Comparison of ENCODE assay signal across 32 cellular contexts in the genomic region with DNA sequence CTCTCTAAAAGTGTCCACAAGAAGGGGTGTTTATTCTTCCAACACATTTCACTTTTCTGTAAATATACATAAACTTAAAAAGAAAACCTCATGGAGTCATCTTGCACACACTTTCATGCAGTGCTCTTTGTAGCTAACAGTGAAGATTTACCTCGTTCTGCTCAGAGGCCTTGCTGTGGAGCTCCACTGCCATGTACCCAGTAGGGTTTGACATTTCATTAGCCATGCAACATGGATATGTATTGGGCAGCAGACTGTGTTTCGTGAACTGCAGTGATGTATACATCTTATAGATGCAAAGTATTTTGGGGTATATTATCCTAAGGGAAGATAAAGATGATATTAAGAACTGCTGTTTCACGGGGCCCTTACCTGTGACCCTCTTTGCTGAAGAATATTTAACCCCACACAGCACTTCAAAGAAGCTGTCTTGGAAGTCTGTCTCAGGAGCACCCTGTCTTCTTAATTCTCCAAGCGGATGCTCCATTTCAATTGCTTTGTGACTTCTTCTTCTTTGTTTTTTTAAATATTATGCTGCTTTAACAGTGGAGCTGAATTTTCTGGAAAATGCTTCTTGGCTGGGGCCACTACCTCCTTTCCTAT. TPM values are rescaled to one million over a fixed set of nuclear protein-coding genes. Genes with fewer than 3 reads are reported as not detected.
DNase-seq lines count a peak whose midpoint lies in the region; ATAC-seq, FAIRE-seq and TF ChIP-seq lines count a peak whose summit lies in the region.
"Had no signal": no experiment of that assay in that cellular context is flagged by ENCODE, and none has a peak within 500 bp of the region (broad histone marks: within the 10 kb centered on the region; RNA-seq: fewer than 3 reads in every experiment).

No MANE protein-coding gene starts in this region.

- peak overlapping the region; percentile 12; the same call in 1 of the 2 replicates for H3K27ac ChIP-seq in KMS-11
- no peak overlapping the region for H3K27ac ChIP-seq in GM12878 (ENCODE audit: control insufficient read depth, insufficient read depth)
- H3K27ac ChIP-seq in A673 (ENCODE audit: low read depth, low read length, poor library complexity, severe bottlenecking): no peak overlapping the region
- H3K27ac ChIP-seq in RWPE1: no peak overlapping the region
- H3K27ac ChIP-seq: body of pancreas, dorsolateral prefrontal cortex, esophagus squamous epithelium, foreskin keratinocyte, GM23248 had no signal

- H4K20me1 ChIP-seq in KMS-11 (ENCODE audit: insufficient read depth) (peaks cover 20% of the 10 kb centered on the region; the same call in 1 of the 2 replicates), GM12878 (ENCODE audit: control insufficient read depth, insufficient read depth) (peaks cover 15% of the 10 kb centered on the region)

- H2AFZ ChIP-seq in KMS-11 (ENCODE audit: low read depth) (no peak overlapping the region), GM12878 (ENCODE audit: control insufficient read depth, low read depth, low read length) (no peak overlapping the region)
- H2AFZ ChIP-seq: GM23248 had no signal

- SMC1A ChIA-PET in GM12878 (lab: Charles Lee; ENCODE audit: uncharacterized antibody, unreplicated experiment): interaction anchor here (0.7 to 2.3 kb wide), 9 partner anchors 10 to 219 kb away, joined by 3 to 7 read pairs (median 3); no protein-coding TSS in a partner anchor

- H3K4me3 ChIP-seq in KMS-11 (IDR thresholded peaks at IDR 0.05; ENCODE audit: insufficient read depth, low read depth, low read length) (no peak overlapping the region), GM12878 (no peak overlapping the region), A673 (ENCODE audit: low read depth, low read length, poor library complexity, severe bottlenecking) (no peak overlapping the region)
- H3K4me3 ChIP-seq: body of pancreas, dorsolateral prefrontal cortex, esophagus squamous epithelium, GM23248, heart right ventricle, right atrium auricular region, thyroid gland had no signal

- peaks cover 42% of the 10 kb centered on the region for H3K4me1 Mint-ChIP-seq in activated CD8-positive, alpha-beta memory T cell treated with anti-CD3 and anti-CD28 coated beads, Interleukin-2, amount 10 ng/mL, durations not matched to agents 7 days and 5 days

- in situ Hi-C loops in GM12878 (cut with MboI): no loop called here

- H3K27ac Mint-ChIP-seq in activated CD8-positive, alpha-beta memory T cell treated with anti-CD3 and anti-CD28 coated beads, Interleukin-2, amount 10 ng/mL, durations not matched to agents 7 days and 5 days: no peak overlapping the region

- H3K79me2 ChIP-seq in KMS-11 (ENCODE audit: insufficient read depth, low read depth) (peaks cover 21% of the 10 kb centered on the region; the same call in 1 of the 2 replicates), GM12878 (ENCODE audit: control insufficient read depth, insufficient read depth, low read length) (peaks cover 8% of the 10 kb centered on the region)

- no peak for ATAC-seq in activated CD8-positive, alpha-beta memory T cell treated with anti-CD3 and anti-CD28 coated beads, Interleukin-2, amount 10 ng/mL, durations not matched to agents 7 days and 5 days
- ATAC-seq in GM12878: no peak
- ATAC-seq in GM21360 (IDR thresholded peaks at IDR 0.05; ENCODE audit: unreplicated experiment): no peak
- ATAC-seq: activated CD4-positive, CD25-positive, alpha-beta regulatory T cell treated with anti-CD3 and anti-CD28 coated beads, Interleukin-2, amount 50 U/mL, for 24 hours; PC-3 had no signal

- POLR2A ChIA-PET in GM12878 (lab: Charles Lee) (interaction anchor here (0.5 to 2.2 kb wide), 3 partner anchors 12 to 293 kb away, joined by 6 to 8 read pairs (median 6); no protein-coding TSS in a partner anchor), A673 (lab: Charles Lee; ENCODE audit: low non-redundant PET) (no interaction called here), RWPE1 (lab: Yijun Ruan, JAX; ENCODE audit: low non-redundant PET) (no interaction called here)

- H3K36me3 Mint-ChIP-seq in activated CD8-positive, alpha-beta memory T cell treated with anti-CD3 and anti-CD28 coated beads, Interleukin-2, amount 10 ng/mL, durations not matched to agents 7 days and 5 days: peaks cover 84% of the 10 kb centered on the region

- no peak overlapping the region for H3K4me3 Mint-ChIP-seq in activated CD8-positive, alpha-beta memory T cell treated with anti-CD3 and anti-CD28 coated beads, Interleukin-2, amount 10 ng/mL, durations not matched to agents 7 days and 5 days
- H3K4me3 Mint-ChIP-seq: CD4-positive, alpha-beta memory T cell; T-helper 1 cell treated with Interleukin-12 subunit alpha and Interleukin-12 subunit beta and Interleukin-4 antibody, amounts not matched to agents 30 μg/mL and 1 μg/mL, for 36 hours had no signal

- peak; percentile 26 for DNase-seq in activated CD8-positive, alpha-beta memory T cell treated with anti-CD3 and anti-CD28 coated beads, Interleukin-2, amount 10 ng/mL, durations not matched to agents 7 days and 5 days
- DNase-seq in activated CD8-positive, alpha-beta memory T cell treated with anti-CD3 and anti-CD28 coated beads, Interleukin-2, amount 50 U/mL, for 4 hours: no peak
- DNase-seq in GM12891 (ENCODE audit: insufficient read length, low spot score): no peak
- no peak for DNase-seq in GM12878 (ENCODE audit: low read depth, low spot score)
- no peak for DNase-seq in A673 (ENCODE audit: low spot score)
- DNase-seq in RWPE1 (ENCODE audit: low spot score): no peak
- DNase-seq: CD4-positive, alpha-beta memory T cell; cerebellar nuclear complex; dorsolateral prefrontal cortex; esophagus squamous epithelium; foreskin keratinocyte; heart right ventricle; kidney; left ventricle myocardium superior; NCI-H1436; NCI-H2081; NK-92 treated with Interleukin-12 subunit alpha and Interleukin-12 subunit beta, amount 100 ng/mL, for 24 hours; posterior cingulate gyrus; SK-N-SH; small intestine; stimulated activated naive CD4-positive, alpha-beta T cell treated with Interleukin-2 at 50 U/mL for 16 hours; thyroid gland had no signal

- H3K36me3 ChIP-seq in KMS-11 (ENCODE audit: insufficient read depth): peaks cover 27% of the 10 kb centered on the region; the same call in 1 of the 2 replicates
- peaks cover 20 to 50% of the 10 kb centered on the region in 2 experiments for H3K36me3 ChIP-seq in GM12878 (ENCODE audit: control insufficient read depth in 2 of 2, insufficient read depth in 2 of 2, low read length in 1 of 2)
- H3K36me3 ChIP-seq in A673 (ENCODE audit: insufficient read depth, low read length, poor library complexity, severe bottlenecking): no peaks in the 10 kb centered on the region
- H3K36me3 ChIP-seq: esophagus squamous epithelium, heart right ventricle, right atrium auricular region, thyroid gland had no signal

- TF ChIP-seq EP300 in GM12878 (IDR thresholded peaks at IDR 0.05; ENCODE audit: borderline replicate concordance in 1 of 2, control insufficient read depth in 1 of 2, low read depth in 2 of 2, low read length in 2 of 2): no peak

- CTCF ChIA-PET in activated CD8-positive, alpha-beta memory T cell treated with anti-CD3 and anti-CD28 coated beads, Interleukin-2, amount 10 ng/mL, durations not matched to agents 7 days and 5 days (lab: Charles Lee): interaction anchor here (0.6 to 3.5 kb wide), 4 partner anchors 9 to 145 kb away, joined by 3 to 12 read pairs (median 4); no protein-coding TSS in a partner anchor
- CTCF ChIA-PET in GM12878 (lab: Yijun Ruan, JAX) (interaction anchor here (0.7 to 1.6 kb wide), 8 partner anchors 10 to 227 kb away, joined by 3 to 5 read pairs (median 3); no protein-coding TSS in a partner anchor), A673 (lab: Charles Lee) (interaction anchor here (0.6 kb wide), 1 partner anchor 175 kb away, joined by 3 read pairs; no protein-coding TSS in a partner anchor), RWPE1 (lab: Yijun Ruan, JAX) (interaction anchor here (0.7 to 1.1 kb wide), 2 partner anchors 11 to 395 kb away, joined by 3 to 4 read pairs; no protein-coding TSS in a partner anchor)

- H3K9ac ChIP-seq in KMS-11: no peak overlapping the region
- H3K9ac ChIP-seq in GM12878 (ENCODE audit: control insufficient read depth, insufficient read depth, low read length): no peak overlapping the region
- H3K9ac ChIP-seq: GM23248, SK-N-SH had no signal

- no peaks in the 10 kb centered on the region for H3K27me3 Mint-ChIP-seq in activated CD8-positive, alpha-beta memory T cell treated with anti-CD3 and anti-CD28 coated beads, Interleukin-2, amount 10 ng/mL, durations not matched to agents 7 days and 5 days
- H3K27me3 Mint-ChIP-seq: CD4-positive, alpha-beta memory T cell had no signal

- H3K27me3 ChIP-seq in KMS-11 (ENCODE audit: insufficient read depth, low read depth) (no peaks in the 10 kb centered on the region), GM12878 (replicated peaks in 1 of 2; ENCODE audit: control insufficient read depth in 2 of 2, insufficient read depth in 2 of 2, low read length in 1 of 2) (no peaks in the 10 kb centered on the region), A673 (replicated peaks; ENCODE audit: insufficient read depth, low read depth, low read length, poor library complexity) (peaks cover 59% of the 10 kb centered on the region)
- H3K27me3 ChIP-seq: body of pancreas, right atrium auricular region, thyroid gland had no signal

- RAD21 ChIA-PET in GM12878 (lab: Charles Lee; ENCODE audit: unreplicated experiment): interaction anchor here (0.6 to 2.0 kb wide), 4 partner anchors 12 to 182 kb away, joined by 3 to 5 read pairs (median 4); no protein-coding TSS in a partner anchor

- H3K4me2 ChIP-seq in KMS-11 (no peak overlapping the region), GM12878 (ENCODE audit: control insufficient read depth, insufficient read depth) (no peak overlapping the region; the same call in 1 of the 2 replicates)
- H3K4me2 ChIP-seq: SK-N-SH had no signal

- peaks cover under 1% of the 10 kb centered on the region for H3K9me3 Mint-ChIP-seq in activated CD8-positive, alpha-beta memory T cell treated with anti-CD3 and anti-CD28 coated beads, Interleukin-2, amount 10 ng/mL, durations not matched to agents 7 days and 5 days (ENCODE audit: low read depth)

- TF ChIP-seq POLR2A in GM12891 (IDR thresholded peaks at IDR 0.05; ENCODE audit: low read depth, low read length) (peak; percentile 88), GM12878 (IDR thresholded peaks at IDR 0.05; ENCODE audit: low read depth, low read length) (peak; percentile 81)

- H3K9me3 ChIP-seq in GM12878 (replicated peaks; ENCODE audit: control insufficient read depth, insufficient read depth, low read length) (no peaks in the 10 kb centered on the region; the same call in 2 of the 3 replicates), A673 (ENCODE audit: low read depth, low read length, poor library complexity, severe bottlenecking) (no peaks in the 10 kb centered on the region)
- H3K9me3 ChIP-seq: right atrium auricular region, SK-N-SH, thyroid gland had no signal

- no peak for TF ChIP-seq CTCF in KMS-11 (conservative IDR thresholded peaks at IDR 0.05; ENCODE audit: low read depth, low read length)
- no peak for TF ChIP-seq CTCF in GM12878 (IDR thresholded peaks at IDR 0.05 in 2 of 3, conservative IDR thresholded peaks at IDR 0.05 in 1 of 3; ENCODE audit: control insufficient read depth in 2 of 3, extremely low read depth in 1 of 3, insufficient read depth in 1 of 3, low read depth in 3 of 3, low read length in 3 of 3)
- no peak for TF ChIP-seq CTCF in A673 (conservative IDR thresholded peaks at IDR 0.05; ENCODE audit: low read depth, low read length)
- no peak for TF ChIP-seq CTCF in RWPE1 (conservative IDR thresholded peaks at IDR 0.05; ENCODE audit: low read depth)

- intact Hi-C loops in GM12878 (cut with micrococcal nuclease; ENCODE audit: unreplicated experiment) (loop anchor here (5.0 kb wide), 1 partner anchor 88 kb away; no protein-coding TSS in a partner anchor), A673 (cut with micrococcal nuclease; ENCODE audit: unreplicated experiment) (no loop called here)

- no TSS peak for BruUV-seq in GM12878 (replicated peaks; lab: Mats Ljungman, UMichigan)
- BruUV-seq in A673 (replicated peaks; lab: Mats Ljungman, UMichigan): no TSS peak

- TF ChIP-seq RAD21 in GM12878 (IDR thresholded peaks at IDR 0.05; ENCODE audit: insufficient read depth, low read depth, low read length): no peak

- H3K4me1 ChIP-seq in KMS-11 (ENCODE audit: low read depth, poor library complexity, severe bottlenecking) (peaks cover 15% of the 10 kb centered on the region), GM12878 (ENCODE audit: control insufficient read depth, insufficient read depth, low read length) (no peaks in the 10 kb centered on the region; the same call in 1 of the 2 replicates), A673 (ENCODE audit: insufficient read depth, low read length, poor library complexity, severe bottlenecking) (no peaks in the 10 kb centered on the region)
- H3K4me1 ChIP-seq: body of pancreas, esophagus squamous epithelium, foreskin keratinocyte had no signal

- FAIRE-seq in GM12891 (lab: Jason Lieb, UNC): peak; percentile 57
- FAIRE-seq in GM12878 (lab: Jason Lieb, UNC): no peak
- FAIRE-seq: kidney, small intestine had no signal

- 94% methylated on average over 4 of the region's 4 CpGs for WGBS in GM12878 (ENCODE audit: insufficient coverage, insufficient replicate concordance, low lambda C conversion rate, missing lambda C conversion rate)

RNA-seq across cellular contexts. Expression of a gene that starts 17.9 kb away (rescaled TPM):
- total RNA-seq in activated CD8-positive, alpha-beta memory T cell treated with anti-CD3 and anti-CD28 coated beads, Interleukin-2, amount 10 ng/mL, durations not matched to agents 7 days and 5 days: 100 to 1,000 TPM; 184 to 254 TPM
- 240 TPM for polyA plus RNA-seq in GM12891 (2012; ENCODE audit: low read depth, missing spikeins)
- 825 and 857 TPM in 2 replicates for total RNA-seq in GM12878 (2013; cell fraction: nucleolus; rRNA removed)
- total RNA-seq in GM12878 (2014; rRNA removed) (287 and 295 TPM in 2 replicates), GM12878 (2014; rRNA removed; fragmentation: Illumina TruSeq; extraction: Trizol) (217 and 228 TPM in 2 replicates), GM12878 (2021) (495 and 498 TPM in 2 replicates), A673 (2021) (0.07 and 0.37 TPM in 2 replicates)
- 299 TPM for polyA plus RNA-seq in GM12878 (2011; ENCODE audit: low read depth)
- polyA plus RNA-seq in GM12878 (2011; rRNA removed) (252 and 320 TPM in 2 replicates), GM12878 (2014; fragmentation: Illumina TruSeq; extraction: Trizol) (223 and 228 TPM in 2 replicates), GM12878 (2014; fragmentation: Nextera tagmentation; extraction: Ambion mirVana) (10 to 100 TPM; 50.0 to 98.9 TPM), GM12878 (2014; rRNA removed) (187 and 205 TPM in 2 replicates), GM12878 (2016; fragmentation: Nextera tagmentation; extraction: Ambion mirVana) (100 to 1,000 TPM; 295 to 297 TPM)
- polyA plus RNA-seq in GM12878 (2011; cell fraction: cytosol; rRNA removed): 352 and 442 TPM in 2 replicates
- 848 and 1,001 TPM in 2 replicates for polyA plus RNA-seq in GM12878 (2011; cell fraction: nucleus; rRNA removed)
- 262 and 367 TPM in 2 replicates for polyA plus RNA-seq in GM12878 (2012)
- 364 and 403 TPM in 2 replicates for polyA minus RNA-seq in GM12878 (2011; rRNA and poly(A)+ RNA removed)
- polyA minus RNA-seq in GM12878 (2011; cell fraction: cytosol; rRNA and poly(A)+ RNA removed): 196 and 207 TPM in 2 replicates
- polyA minus RNA-seq in GM12878 (2011; cell fraction: nucleus; rRNA and poly(A)+ RNA removed): 241 and 321 TPM in 2 replicates
- total RNA-seq: foreskin keratinocyte, GM23248, LHCN-M2, myocyte had no signal
- polyA plus RNA-seq: foreskin keratinocyte, SK-N-SH had no signal

Comparison
In these comparisons a context has a peak if more than half of its experiments do, and no peak if none do; other contexts are left out.
1. RNA of a gene that starts 17.9 kb away (total RNA-seq): 217 to 857 TPM in GM12878 and 184 to 254 TPM in activated CD8-positive, alpha-beta memory T cell treated with anti-CD3 and anti-CD28 coated beads, Interleukin-2, amount 10 ng/mL, durations not matched to agents 7 days and 5 days; 0.07 to 0.37 TPM in A673; every median in the first group is over 100 times any median in the second.